28 cellular contexts compared by ENCODE assay signal in genomic region chr11:92920295-92920694, GRCh38. TPM values are rescaled to one million over a fixed set of nuclear protein-coding genes. Genes with fewer than 3 reads are reported as not detected.
"Had no signal": no experiment of that assay in that cellular context is flagged by ENCODE, and none has a peak within 500 bp of the region (broad histone marks: within the 10 kb centered on the region; RNA-seq: fewer than 3 reads in every experiment).

No MANE protein-coding gene starts in this region.

- ATAC-seq: gastroesophageal sphincter; left cardiac atrium; lower lobe of right lung; natural killer cell; pancreas; right cardiac atrium; stimulated activated memory B cell treated with anti-CD40 and anti-IgM and Interleukin-4, amounts not matched to agents 10 μg/mL and 1 μg/mL and 100 μg/mL, for 72 hours had no signal

- H3K27ac Mint-ChIP-seq: dendritic cell treated with granulocyte-macrophage colony-stimulating factor and Interleukin-4, amounts not matched to agents 40 ng/mL and 50 ng/mL, for 4 days; immature natural killer cell; memory B cell; mesothelial cell of epicardium; natural killer cell; progenitor cell of endocrine pancreas; stimulated activated memory B cell treated with anti-CD40 and anti-IgM and Interleukin-4, amounts not matched to agents 10 μg/mL and 1 μg/mL and 100 μg/mL, for 72 hours; stimulated activated naive CD8-positive, alpha-beta T cell treated with anti-CD3 and anti-CD28 coated beads, Interleukin-15, Interleukin-2, amounts not matched to agents 100 ng/mL and 50 ng/mL, for 24 hours had no signal

- H3K4me2 ChIP-seq: smooth muscle cell had no signal

- H3K27ac ChIP-seq: esophagus squamous epithelium, gastroesophageal sphincter, left ventricle myocardium inferior, lower lobe of right lung, pancreas, tibial artery, upper lobe of left lung, uterus had no signal

- H3K36me3 ChIP-seq: esophagus squamous epithelium, gastroesophageal sphincter, left ventricle myocardium inferior, lower lobe of right lung, pancreas, tibial artery, upper lobe of left lung, uterus had no signal

- H3K9me3 ChIP-seq: esophagus squamous epithelium, left ventricle myocardium inferior, lower lobe of right lung, pancreas, tibial artery, uterus had no signal

- H3K36me3 Mint-ChIP-seq: immature natural killer cell; memory B cell; mesothelial cell of epicardium; natural killer cell; stimulated activated memory B cell treated with anti-CD40 and anti-IgM and Interleukin-4, amounts not matched to agents 10 μg/mL and 1 μg/mL and 100 μg/mL, for 72 hours had no signal

- DNase-seq: esophagus squamous epithelium; foreskin fibroblast; glutamatergic neuron; immature natural killer cell; kidney; left cardiac atrium; left ventricle myocardium inferior; lower lobe of right lung; natural killer cell; occipital lobe; pancreas; right cardiac atrium; stimulated activated CD4-positive, alpha-beta T cell treated with anti-CD3 and anti-CD28 coated beads, Interleukin-4, amount 100 ng/mL, for 24 hours; tibial artery; upper lobe of left lung; uterus had no signal

- H3K4me1 Mint-ChIP-seq: immature natural killer cell; memory B cell; mesothelial cell of epicardium; natural killer cell; stimulated activated memory B cell treated with anti-CD40 and anti-IgM and Interleukin-4, amounts not matched to agents 10 μg/mL and 1 μg/mL and 100 μg/mL, for 72 hours had no signal

- H3K27me3 ChIP-seq: esophagus squamous epithelium, gastroesophageal sphincter, pancreas, tibial artery, upper lobe of left lung, uterus had no signal

- H3K27me3 Mint-ChIP-seq: dendritic cell treated with granulocyte-macrophage colony-stimulating factor and Interleukin-4, amounts not matched to agents 40 ng/mL and 50 ng/mL, for 4 days; memory B cell; progenitor cell of endocrine pancreas; stimulated activated memory B cell treated with anti-CD40 and anti-IgM and Interleukin-4, amounts not matched to agents 10 μg/mL and 1 μg/mL and 100 μg/mL, for 72 hours had no signal

- H3K4me3 ChIP-seq: esophagus squamous epithelium, gastroesophageal sphincter, left ventricle myocardium inferior, lower lobe of right lung, pancreas, smooth muscle cell, tibial artery, upper lobe of left lung, uterus had no signal

- H3K4me1 ChIP-seq: esophagus squamous epithelium, gastroesophageal sphincter, left ventricle myocardium inferior, lower lobe of right lung, pancreas, tibial artery, upper lobe of left lung, uterus had no signal

- H3K4me3 Mint-ChIP-seq: dendritic cell treated with granulocyte-macrophage colony-stimulating factor and Interleukin-4, amounts not matched to agents 40 ng/mL and 50 ng/mL, for 4 days; immature natural killer cell; memory B cell; mesothelial cell of epicardium; natural killer cell; stimulated activated memory B cell treated with anti-CD40 and anti-IgM and Interleukin-4, amounts not matched to agents 10 μg/mL and 1 μg/mL and 100 μg/mL, for 72 hours; stimulated activated naive CD8-positive, alpha-beta T cell treated with anti-CD3 and anti-CD28 coated beads, Interleukin-15, Interleukin-2, amounts not matched to agents 100 ng/mL and 50 ng/mL, for 24 hours had no signal

RNA-seq across cellular contexts. Expression of gene MTNR1B, which starts 49.2 kb away (rescaled TPM):
- total RNA-seq: epithelial cell of proximal tubule, esophagus squamous epithelium, gastroesophageal sphincter, kidney, left cardiac atrium, left ventricle myocardium inferior, lower lobe of right lung, mesothelial cell of epicardium, mucosa of gallbladder, myocyte, natural killer cell, occipital lobe, pancreas, progenitor cell of endocrine pancreas, right cardiac atrium, smooth muscle cell, temporal lobe, upper lobe of left lung, uterus had no signal
- polyA plus RNA-seq: immature natural killer cell, right cardiac atrium, smooth muscle cell had no signal
